Comparison of ENCODE assay signal across 19 cellular contexts in genomic region chr5:37029436-37029835, GRCh38.
"Had no signal": no experiment of that assay in that cellular context is flagged by ENCODE, and none has a peak within 500 bp of the region (broad histone marks: within the 10 kb centered on the region; RNA-seq: fewer than 3 reads in every experiment).

No MANE protein-coding gene starts in this region.

- H3K27ac ChIP-seq: heart right ventricle, neural progenitor cell, ovary had no signal

- H2AFZ ChIP-seq: neural progenitor cell had no signal

- H3K9ac ChIP-seq: neural progenitor cell had no signal

- H3K9me3 ChIP-seq: heart right ventricle, ovary had no signal

- H3K4me3 ChIP-seq: dorsolateral prefrontal cortex, heart right ventricle, lung, neural progenitor cell, ovary, smooth muscle cell had no signal

- H3K27me3 ChIP-seq: dorsolateral prefrontal cortex, heart right ventricle, neural progenitor cell, ovary had no signal

- H3K4me1 ChIP-seq: heart right ventricle, neural progenitor cell had no signal

- H3K36me3 ChIP-seq: ovary had no signal

- FAIRE-seq: kidney had no signal

- H3K4me2 ChIP-seq: neural progenitor cell, smooth muscle cell had no signal

- DNase-seq: cortex of kidney; dorsolateral prefrontal cortex; effector CD8-positive, alpha-beta T cell; heart right ventricle; hypothalamus; kidney; left colon; left ventricle myocardium superior; mesenchymal stem cell; midbrain; nucleus accumbens; ovary; right cardiac atrium; stimulated activated CD4-positive, alpha-beta T cell treated with anti-CD3 and anti-CD28 coated beads, Interleukin-2, amount 100 ng/mL, for 48 hours; stimulated activated naive CD4-positive, alpha-beta T cell treated with Interleukin-2 at 50 U/mL for 16 hours; trophoblast cell had no signal
